In the genomic region with DNA sequence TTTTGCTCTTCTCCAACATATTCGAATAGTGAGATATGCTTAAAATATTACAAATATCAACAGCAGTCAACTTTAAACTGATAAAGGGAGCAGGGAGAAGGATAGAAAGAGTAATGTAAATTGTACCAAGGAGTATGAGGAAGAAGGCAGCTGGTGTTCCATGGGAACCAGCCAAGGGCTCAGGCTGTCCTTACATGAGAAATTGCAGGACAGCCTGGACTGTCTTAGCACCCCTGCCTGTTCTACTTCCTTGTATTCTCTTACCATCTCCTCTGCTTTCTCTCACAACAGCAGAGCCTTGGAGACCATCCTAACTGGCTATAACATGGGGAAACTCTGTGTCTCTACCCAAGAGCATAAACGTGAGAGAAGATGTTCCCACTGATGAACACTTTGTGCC, we compare ENCODE assay signal across 1 cellular context.
TF ChIP-seq lines count a peak whose summit lies in the region.

No MANE protein-coding gene starts in this region.

TF ChIP-seq in GM12878, 131 proteins besides CTCF, POLR2A, EP300 and RAD21 (continued from another document):
- TF ChIP-seq ZBTB33 (IDR thresholded peaks at IDR 0.05): no peak
- no peak for TF ChIP-seq RUNX3 (IDR thresholded peaks at IDR 0.05; ENCODE audit: low read length)
- TF ChIP-seq TCF3 (IDR thresholded peaks at IDR 0.05; ENCODE audit: borderline replicate concordance, insufficient read depth, low read depth, low read length): no peak
- no peak for TF ChIP-seq LARP7 (IDR thresholded peaks at IDR 0.05)
- no peak for TF ChIP-seq CEBPB (IDR thresholded peaks at IDR 0.05; ENCODE audit: borderline replicate concordance in 1 of 2, low read depth in 2 of 2, low read length in 2 of 2)
- no peak for TF ChIP-seq MYC (IDR thresholded peaks at IDR 0.05; ENCODE audit: insufficient read depth, insufficient read length, insufficient replicate concordance, low read length, severe bottlenecking)
- TF ChIP-seq DPF2 (IDR thresholded peaks at IDR 0.05): no peak
- no peak for TF ChIP-seq SUZ12 (IDR thresholded peaks at IDR 0.05; ENCODE audit: unreplicated experiment)
- TF ChIP-seq MAX (IDR thresholded peaks at IDR 0.05; ENCODE audit: low read depth, low read length): no peak
- TF ChIP-seq EZH2 (IDR thresholded peaks at IDR 0.05; ENCODE audit: borderline replicate concordance, control insufficient read depth, low read depth, low read length): no peak
